ENCODE assay signal across 1 cellular context in genomic region chr22:23827351-23827995, GRCh38.
TF ChIP-seq lines count a peak whose summit lies in the region.

No MANE protein-coding gene starts in this region.

TF ChIP-seq in SK-N-SH treated with all-trans-retinoic acid at 6 μM for 48 hours, 23 proteins besides CTCF, POLR2A, EP300 and RAD21 (continued from another document):
- TF ChIP-seq CSDC2 (CRISPR knock-in tag; IDR thresholded peaks at IDR 0.05) (no peak), PPARA (CRISPR knock-in tag; IDR thresholded peaks at IDR 0.05; ENCODE audit: borderline replicate concordance) (no peak)
